In genomic region chr1:242959397-242959796, GRCh38 we compare ENCODE assay signal across 5 cellular contexts.
A peak's percentile ranks its signal among the peaks of the same experiment; 100 is the strongest.
DNase-seq lines count a peak whose midpoint lies in the region; ATAC-seq, FAIRE-seq and TF ChIP-seq lines count a peak whose summit lies in the region.
"Not testable (repeated sequence)": the region's sequence is repeated elsewhere in the genome, so short reads cannot be mapped to it uniquely, and the experiment has no call there.

No MANE protein-coding gene starts in this region.

- not testable (repeated sequence) for TF ChIP-seq POLR2A in H54 (IDR thresholded peaks at IDR 0.05; ENCODE audit: low read depth, low read length); K562 (conservative IDR thresholded peaks at IDR 0.05)

- not testable (repeated sequence) for H3K9me1 ChIP-seq in K562 (ENCODE audit: control insufficient read depth, insufficient read depth, low read length)

- CTCF ChIA-PET in PC-3 (lab: Charles Lee); K562 (lab: Yijun Ruan, JAX; ENCODE audit: low intra/inter-chr PET ratio): not testable (repeated sequence)

- not testable (repeated sequence) for H3K27me3 ChIP-seq in PC-3 (ENCODE audit: low read length); K562 (ENCODE audit: control insufficient read depth in 2 of 2, insufficient read depth in 2 of 2, low read length in 2 of 2); bronchial epithelial cell (ENCODE audit: control insufficient read depth, insufficient read depth, low read length)

- not testable (repeated sequence) for H3K79me2 ChIP-seq in PC-3 (ENCODE audit: low read length); K562 (ENCODE audit: control insufficient read depth, insufficient read depth, low read length)

- intact Hi-C loops in PC-3 (cut with micrococcal nuclease); K562 (cut with micrococcal nuclease): not testable (repeated sequence)

- not testable (repeated sequence) for H3K4me1 ChIP-seq in PC-3 (ENCODE audit: insufficient read depth, low read length); K562 (replicated peaks in 1 of 2; ENCODE audit: control insufficient read depth in 2 of 2, insufficient read depth in 2 of 2, low read length in 2 of 2)

- not testable (repeated sequence) for H3K4me3 ChIP-seq in PC-3 (ENCODE audit: low read length); K562; bronchial epithelial cell (ENCODE audit: low read depth, low read length)

- not testable (repeated sequence) for TF ChIP-seq EP300 in K562 (IDR thresholded peaks at IDR 0.05; ENCODE audit: low read length)

- not testable (repeated sequence) for DNase-seq in H54 (ENCODE audit: insufficient read length, low spot score); K562 (ENCODE audit: extremely low read depth in 1 of 4, low spot score in 3 of 4); bronchial epithelial cell (ENCODE audit: low read depth)
- DNase-seq in HT1080 (ENCODE audit: low read depth) (peak; percentile 18), PC-3 (peak; percentile 26)

- whole genome bisulfite sequencing in K562 (ENCODE audit: insufficient coverage, low coverage, missing lambda C conversion rate): 0% methylated on average over 3 of the region's 3 CpGs

- in situ Hi-C loops in K562 (cut with MboI): not testable (repeated sequence)

- not testable (repeated sequence) for H3K4me2 ChIP-seq in PC-3 (ENCODE audit: low read length); K562 (ENCODE audit: insufficient read depth, low read length)

- H3F3A ChIP-seq in PC-3 (ENCODE audit: low read length, unreplicated experiment): not testable (repeated sequence)

- H3K36me3 ChIP-seq in PC-3 (ENCODE audit: low read depth, low read length); K562 (ENCODE audit: control insufficient read depth, insufficient read depth, low read length); bronchial epithelial cell (ENCODE audit: control insufficient read depth, insufficient read depth, low read length): not testable (repeated sequence)

- not testable (repeated sequence) for ATAC-seq in PC-3, K562

- H3K27ac ChIP-seq in PC-3 (ENCODE audit: low read length); K562 (ENCODE audit: extremely low read depth, low read depth, low read length): not testable (repeated sequence)

- TF ChIP-seq CTCF in PC-3 (conservative IDR thresholded peaks at IDR 0.05; ENCODE audit: low read depth, low read length); K562 (IDR thresholded peaks at IDR 0.05 in 2 of 3, conservative IDR thresholded peaks at IDR 0.05 in 1 of 3; ENCODE audit: insufficient read depth in 2 of 3, low read depth in 1 of 3, low read length in 3 of 3); bronchial epithelial cell (IDR thresholded peaks at IDR 0.05; ENCODE audit: insufficient read depth, low read length, severe bottlenecking): not testable (repeated sequence)

- not testable (repeated sequence) for H4K20me1 ChIP-seq in PC-3 (ENCODE audit: low read length); K562 (replicated peaks; ENCODE audit: control insufficient read depth, insufficient read depth, low read length)

- not testable (repeated sequence) for H2AFZ ChIP-seq in PC-3 (ENCODE audit: low read length); K562 (ENCODE audit: low read depth, low read length)

- not testable (repeated sequence) for BruUV-seq in PC-3 (replicated peaks; lab: Mats Ljungman, UMichigan); K562 (replicated peaks; lab: Mats Ljungman, UMichigan)

- POLR2A ChIA-PET in PC-3 (lab: Charles Lee; ENCODE audit: unreplicated experiment); K562 (lab: Yijun Ruan, JAX): not testable (repeated sequence)

- TF ChIP-seq RAD21 in K562 (CRISPR knock-in tag; conservative IDR thresholded peaks at IDR 0.05 in 1 of 2, IDR thresholded peaks at IDR 0.05 in 1 of 2): not testable (repeated sequence)

- not testable (repeated sequence) for H3K9ac ChIP-seq in PC-3 (ENCODE audit: low read length); K562 (ENCODE audit: insufficient read depth in 1 of 2, low read depth in 2 of 2, low read length in 2 of 2)

- H3K9me2 ChIP-seq in PC-3 (replicated peaks; ENCODE audit: low read length): not testable (repeated sequence)

- not testable (repeated sequence) for H3K9me3 ChIP-seq in PC-3 (ENCODE audit: low read length); K562 (replicated peaks; ENCODE audit: control insufficient read depth, insufficient read depth, low read depth, low read length)

- FAIRE-seq in H54 (lab: Jason Lieb, UNC) (peak; percentile 78), bronchial epithelial cell (lab: Jason Lieb, UNC) (peak; percentile 28)
- not testable (repeated sequence) for FAIRE-seq in K562 (lab: Jason Lieb, UNC)

TF ChIP-seq in K562, 482 proteins besides CTCF, POLR2A, EP300 and RAD21:
- TF ChIP-seq ZNF184 (CRISPR knock-in tag; IDR thresholded peaks at IDR 0.05): 0 out of 2 replicates have a peak, but pooled peaks have one; percentile 33
TF ChIP-seq in K562: peak in this region for 1; not testable (repeated sequence) for 481.
